Comparison of ENCODE assay signal across 19 cellular contexts in the genomic region with DNA sequence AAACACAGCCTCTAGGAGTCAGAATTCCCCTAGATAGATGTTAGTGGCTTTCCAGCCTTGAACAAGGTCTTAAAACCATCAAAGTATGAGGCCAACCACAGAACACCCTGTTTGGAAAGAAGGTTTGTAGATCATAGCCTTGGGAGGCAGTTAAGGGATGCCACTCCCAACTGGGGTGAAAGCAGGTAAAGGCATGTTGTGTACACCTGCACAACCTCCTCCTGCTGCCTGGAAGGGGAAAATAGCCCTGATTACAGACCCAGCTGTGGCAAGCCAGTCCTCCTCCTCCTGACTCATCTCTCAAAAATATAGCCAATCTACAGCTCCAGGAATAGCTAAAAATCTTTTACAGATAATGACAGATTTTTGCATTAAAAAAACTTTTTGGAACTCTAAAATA.
"Had no signal": no experiment of that assay in that cellular context is flagged by ENCODE, and none has a peak within 500 bp of the region (broad histone marks: within the 10 kb centered on the region; RNA-seq: fewer than 3 reads in every experiment).

No MANE protein-coding gene starts in this region.

- H3K4me3 Mint-ChIP-seq: naive thymus-derived CD8-positive, alpha-beta T cell; stimulated activated naive B cell treated with anti-CD40 and anti-IgM and Interleukin-4, amounts not matched to agents 10 μg/mL and 1 μg/mL and 100 μg/mL, for 72 hours; stimulated activated naive CD8-positive, alpha-beta T cell treated with anti-CD3 and anti-CD28 coated beads, Interleukin-15, amount 100 ng/mL, for 72 hours had no signal

- H3K4me1 Mint-ChIP-seq: naive thymus-derived CD8-positive, alpha-beta T cell had no signal

- H3K27ac ChIP-seq: heart left ventricle, neutrophil, skin epidermis, testis, tibial nerve, upper lobe of right lung, vagina had no signal

- DNase-seq: effector memory CD4-positive, alpha-beta T cell; heart left ventricle; hippocampal formation; kidney glomerular epithelial cell; naive thymus-derived CD8-positive, alpha-beta T cell; posterior cingulate gyrus; stimulated activated CD4-positive, alpha-beta T cell treated with anti-CD3 and anti-CD28 coated beads, Interleukin-2, amount 100 ng/mL, for 24 hours; stimulated activated CD4-positive, alpha-beta T cell treated with anti-CD3 and anti-CD28 coated beads, Interleukin-4, amount 100 ng/mL, for 4 hours; stimulated activated naive B cell treated with anti-CD40 and anti-IgM and Interleukin-4, amounts not matched to agents 10 μg/mL and 1 μg/mL and 100 μg/mL, for 72 hours; stimulated activated naive CD8-positive, alpha-beta T cell treated with anti-CD3 and anti-CD28 coated beads, Interleukin-15, amount 100 ng/mL, for 72 hours; testis; upper lobe of right lung had no signal

- H3K36me3 ChIP-seq: heart left ventricle, neutrophil, tibial nerve, upper lobe of right lung, vagina had no signal

- H3K4me1 ChIP-seq: testis, tibial nerve, upper lobe of right lung, vagina had no signal

- H3K4me3 ChIP-seq: heart left ventricle, skin epidermis, testis, tibial nerve, upper lobe of right lung, vagina had no signal

- H3K27ac Mint-ChIP-seq: naive thymus-derived CD8-positive, alpha-beta T cell; stimulated activated naive B cell treated with anti-CD40 and anti-IgM and Interleukin-4, amounts not matched to agents 10 μg/mL and 1 μg/mL and 100 μg/mL, for 72 hours; stimulated activated naive CD8-positive, alpha-beta T cell treated with anti-CD3 and anti-CD28 coated beads, Interleukin-15, amount 100 ng/mL, for 72 hours had no signal

- ATAC-seq: heart left ventricle; naive thymus-derived CD8-positive, alpha-beta T cell; sciatic nerve; stimulated activated naive B cell treated with anti-CD40 and anti-IgM and Interleukin-4, amounts not matched to agents 10 μg/mL and 1 μg/mL and 100 μg/mL, for 72 hours; stimulated activated naive CD8-positive, alpha-beta T cell treated with anti-CD3 and anti-CD28 coated beads, Interleukin-15, amount 100 ng/mL, for 72 hours; upper lobe of right lung had no signal

- FAIRE-seq: endometrium, frontal cortex had no signal

- H3K9me3 ChIP-seq: heart left ventricle, neutrophil, testis, tibial nerve, upper lobe of right lung, vagina had no signal

- H3K9me3 Mint-ChIP-seq: naive thymus-derived CD8-positive, alpha-beta T cell; stimulated activated naive B cell treated with anti-CD40 and anti-IgM and Interleukin-4, amounts not matched to agents 10 μg/mL and 1 μg/mL and 100 μg/mL, for 72 hours; stimulated activated naive CD8-positive, alpha-beta T cell treated with anti-CD3 and anti-CD28 coated beads, Interleukin-15, amount 100 ng/mL, for 72 hours had no signal

- H3K36me3 Mint-ChIP-seq: naive thymus-derived CD8-positive, alpha-beta T cell; stimulated activated naive B cell treated with anti-CD40 and anti-IgM and Interleukin-4, amounts not matched to agents 10 μg/mL and 1 μg/mL and 100 μg/mL, for 72 hours had no signal

- H3K27me3 ChIP-seq: neutrophil, testis, tibial nerve, upper lobe of right lung, vagina had no signal
